In the genomic region with DNA sequence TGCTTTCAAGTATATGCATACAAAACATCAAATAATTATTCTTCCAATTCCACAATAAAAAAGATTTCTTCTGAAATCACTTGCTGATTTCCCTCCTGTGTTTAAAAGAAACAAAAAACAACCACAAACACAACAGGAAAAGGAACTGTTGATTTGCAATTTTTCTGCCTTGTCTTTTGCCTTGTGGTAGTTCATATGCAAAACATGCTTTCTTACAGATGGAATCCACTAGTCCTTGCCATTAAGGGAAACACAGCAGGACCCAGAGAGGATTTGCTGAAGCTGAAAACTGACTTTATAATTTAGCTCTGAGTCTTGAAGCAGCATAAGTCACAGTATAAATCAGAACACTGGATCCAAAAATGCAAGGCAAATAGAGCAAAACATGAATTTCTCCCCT, we compare ENCODE assay signal across 16 cellular contexts.
DNase-seq lines count a peak whose midpoint lies in the region; TF ChIP-seq lines count a peak whose summit lies in the region.
"Had no signal": no experiment of that assay in that cellular context is flagged by ENCODE, and none has a peak within 500 bp of the region (broad histone marks: within the 10 kb centered on the region; RNA-seq: fewer than 3 reads in every experiment).

No MANE protein-coding gene starts in this region.

- peaks cover 5% of the 10 kb centered on the region for H3K27me3 Mint-ChIP-seq in brain
- H3K27me3 Mint-ChIP-seq: CD8-positive, alpha-beta memory T cell; IgD-negative memory B cell had no signal

- no peaks in the 10 kb centered on the region for H3K36me3 ChIP-seq in HUES48 (ENCODE audit: control insufficient read depth, insufficient read depth, low read length)
- H3K36me3 ChIP-seq: BLaER1 had no signal

- H3K4me3 Mint-ChIP-seq in brain = peak overlapping the region in 1 of 5 experiments; percentile 25
- H3K4me3 Mint-ChIP-seq: CD8-positive, alpha-beta memory T cell; IgD-negative memory B cell had no signal

- no peaks in the 10 kb centered on the region for H3K9me3 Mint-ChIP-seq in brain

- no peaks in the 10 kb centered on the region for H3K27me3 ChIP-seq in HUES48 (ENCODE audit: control insufficient read depth, insufficient read depth, low read length)
- H3K27me3 ChIP-seq: BLaER1 had no signal

- H3K9ac ChIP-seq in HUES48 (ENCODE audit: low read depth, low read length) = no peak overlapping the region
- H3K9ac ChIP-seq: BLaER1 had no signal

- intact Hi-C loops in posterior vena cava (cut with DNase I) = no loop called here

- no peak for TF ChIP-seq CTCF in brain (conservative IDR thresholded peaks at IDR 0.05)

- H3K27ac Mint-ChIP-seq in brain = peak overlapping the region; percentile 42 to 84 (median 68)
- H3K27ac Mint-ChIP-seq: CD8-positive, alpha-beta memory T cell; IgD-negative memory B cell had no signal

- peak overlapping the region; percentile 86 for H3K27ac ChIP-seq in HUES48 (ENCODE audit: low read depth, low read length)
- H3K27ac ChIP-seq: BLaER1 had no signal

- peaks cover 18% of the 10 kb centered on the region for H3K4me1 Mint-ChIP-seq in brain
- H3K4me1 Mint-ChIP-seq: CD8-positive, alpha-beta memory T cell; IgD-negative memory B cell had no signal

- peak; percentile 17 for DNase-seq in medulla oblongata (ENCODE audit: extremely low spot score)
- no peak for DNase-seq in activated CD4-positive, alpha-beta T cell treated with anti-CD3 and anti-CD28 coated beads, Interleukin-2, amount 50 U/mL, for 48 hours
- no peak for DNase-seq in SW480 (ENCODE audit: low spot score)
- DNase-seq in HuH-7.5 (ENCODE audit: low spot score) = no peak
- no peak for DNase-seq in posterior vena cava (ENCODE audit: low spot score)
- DNase-seq: CD8-positive, alpha-beta memory T cell; DMS 273 treated with DMSO at 0.1 percent for 48 hours; MV-4-11; NCI-H1417 treated with DMSO at 0.1 percent for 48 hours; NCI-H2081 treated with DMSO at 0.1 percent for 48 hours; NCI-H2227 treated with DMSO at 0.1 percent for 48 hours; NCI-H524 treated with DMSO at 0.1 percent for 48 hours had no signal

- H3K4me1 ChIP-seq in HUES48 (ENCODE audit: control insufficient read depth, insufficient read depth, low read length) = peaks cover 35% of the 10 kb centered on the region
- H3K4me1 ChIP-seq: BLaER1 had no signal

- 0 out of 2 replicates have a peak, but pooled peaks cover 3% of the 10 kb centered on the region for H3K9me3 ChIP-seq in HUES48 (ENCODE audit: control insufficient read depth, insufficient read depth, low read length)
- H3K9me3 ChIP-seq: BLaER1 had no signal

- no peaks in the 10 kb centered on the region for H3K36me3 Mint-ChIP-seq in brain
- H3K36me3 Mint-ChIP-seq: CD8-positive, alpha-beta memory T cell; IgD-negative memory B cell had no signal

- peak overlapping the region; percentile 37 for H3K4me3 ChIP-seq in HUES48 (ENCODE audit: low read depth, low read length)
- H3K4me3 ChIP-seq: BLaER1 had no signal
